Comparison of ENCODE assay signal across 15 cellular contexts in genomic region chr4:17055788-17056187, GRCh38.
DNase-seq lines count a peak whose midpoint lies in the region; ATAC-seq, FAIRE-seq and TF ChIP-seq lines count a peak whose summit lies in the region.
"Had no signal": no experiment of that assay in that cellular context is flagged by ENCODE, and none has a peak within 500 bp of the region (broad histone marks: within the 10 kb centered on the region; RNA-seq: fewer than 3 reads in every experiment).

No MANE protein-coding gene starts in this region.

- H3K4me1 Mint-ChIP-seq in astrocyte (ENCODE audit: low read depth, unreplicated experiment) (no peaks in the 10 kb centered on the region), T-cell (no peaks in the 10 kb centered on the region)
- H3K4me1 Mint-ChIP-seq in CD8-positive, alpha-beta T cell (ENCODE audit: low read depth), result no peaks in the 10 kb centered on the region

- H3K27me3 ChIP-seq in AG04450 (ENCODE audit: control insufficient read depth, insufficient read depth, low read length) (no peaks in the 10 kb centered on the region), astrocyte (ENCODE audit: insufficient read depth, low read length) (no peaks in the 10 kb centered on the region), body of pancreas (no peaks in the 10 kb centered on the region)
- H3K27me3 ChIP-seq in CD8-positive, alpha-beta T cell (ENCODE audit: insufficient read depth, low read length), result no peaks in the 10 kb centered on the region
- H3K27me3 ChIP-seq: BLaER1 treated with 17β-estradiol and CSF1 and Interleukin-3, amounts not matched to agents 10 nM and 100 nM; transverse colon had no signal

- H3K9me3 ChIP-seq in AG04450 (ENCODE audit: control insufficient read depth, insufficient read depth, low read length) (no peaks in the 10 kb centered on the region), astrocyte (ENCODE audit: insufficient read depth, low read depth, low read length) (no peaks in the 10 kb centered on the region), body of pancreas (no peaks in the 10 kb centered on the region)
- no peaks in the 10 kb centered on the region for H3K9me3 ChIP-seq in CD8-positive, alpha-beta T cell (ENCODE audit: low read length)
- H3K9me3 ChIP-seq: BLaER1 treated with 17β-estradiol and CSF1 and Interleukin-3, amounts not matched to agents 10 nM and 100 nM; transverse colon had no signal

- H2AFZ ChIP-seq in astrocyte (ENCODE audit: low read depth, low read length), result peak overlapping the region; percentile 23

- no peak overlapping the region for H3K4me2 ChIP-seq in astrocyte (ENCODE audit: low read length)

- H3K79me2 ChIP-seq in astrocyte (ENCODE audit: insufficient read depth, low read length), result no peaks in the 10 kb centered on the region

- no peak overlapping the region for H3K9ac ChIP-seq in astrocyte (ENCODE audit: low read length)
- H3K9ac ChIP-seq: BLaER1 treated with 17β-estradiol and CSF1 and Interleukin-3, amounts not matched to agents 10 nM and 100 nM had no signal

- H3K27ac Mint-ChIP-seq in astrocyte (ENCODE audit: unreplicated experiment), result no peak overlapping the region
- H3K27ac Mint-ChIP-seq in CD8-positive, alpha-beta T cell, result no peak overlapping the region
- H3K27ac Mint-ChIP-seq in T-cell, result no peak overlapping the region
- H3K27ac Mint-ChIP-seq: activated naive CD8-positive, alpha-beta T cell had no signal

- H3K4me1 ChIP-seq in astrocyte (ENCODE audit: insufficient read depth, low read length) (peaks cover 11% of the 10 kb centered on the region), body of pancreas (no peaks in the 10 kb centered on the region)
- no peaks in the 10 kb centered on the region for H3K4me1 ChIP-seq in CD8-positive, alpha-beta T cell (ENCODE audit: insufficient read depth, low read length)
- H3K4me1 ChIP-seq: transverse colon had no signal

- H3K9me3 Mint-ChIP-seq in astrocyte (ENCODE audit: unreplicated experiment) (peaks cover 2% of the 10 kb centered on the region), T-cell (peaks cover 0 to 13% (median 0%) of the 10 kb centered on the region in 3 donors)
- H3K9me3 Mint-ChIP-seq in CD8-positive, alpha-beta T cell, result no peaks in the 10 kb centered on the region

- H3K36me3 Mint-ChIP-seq in astrocyte (ENCODE audit: low read depth, unreplicated experiment) (no peaks in the 10 kb centered on the region), T-cell (no peaks in the 10 kb centered on the region)
- H3K36me3 Mint-ChIP-seq in CD8-positive, alpha-beta T cell, result no peaks in the 10 kb centered on the region
- H3K36me3 Mint-ChIP-seq: activated naive CD8-positive, alpha-beta T cell had no signal

- no peak overlapping the region for H3K4me3 Mint-ChIP-seq in astrocyte (ENCODE audit: unreplicated experiment)
- H3K4me3 Mint-ChIP-seq in CD8-positive, alpha-beta T cell, result no peak overlapping the region
- H3K4me3 Mint-ChIP-seq in T-cell, result no peak overlapping the region
- H3K4me3 Mint-ChIP-seq: activated naive CD8-positive, alpha-beta T cell had no signal

- ATAC-seq in body of pancreas (no peak), T-cell (replicated peaks in 1 of 4) (no peak)
- no peak for ATAC-seq in CD8-positive, alpha-beta T cell
- ATAC-seq: sciatic nerve had no signal

- H3K36me3 ChIP-seq in astrocyte (ENCODE audit: insufficient read depth, low read length) (no peaks in the 10 kb centered on the region), body of pancreas (replicated peaks in 1 of 2; ENCODE audit: insufficient read depth in 1 of 2, low read depth in 2 of 2) (no peaks in the 10 kb centered on the region)
- no peaks in the 10 kb centered on the region for H3K36me3 ChIP-seq in CD8-positive, alpha-beta T cell (ENCODE audit: insufficient read depth, low read length)
- H3K36me3 ChIP-seq: BLaER1 treated with 17β-estradiol and CSF1 and Interleukin-3, amounts not matched to agents 10 nM and 100 nM; transverse colon had no signal

- intact Hi-C loops in head of caudate nucleus (cut with DNase I) (no loop called here), body of pancreas (cut with DNase I) (no loop called here)
- intact Hi-C loops in CD8-positive, alpha-beta T cell (cut with DNase I, micrococcal nuclease), result no loop called here

- H3K27ac ChIP-seq in AG04450 (ENCODE audit: low read depth, low read length) (no peak overlapping the region), astrocyte (ENCODE audit: low read depth, low read length) (no peak overlapping the region), body of pancreas (no peak overlapping the region)
- H3K27ac ChIP-seq in CD8-positive, alpha-beta T cell (ENCODE audit: low read depth, low read length), result no peak overlapping the region
- H3K27ac ChIP-seq: BLaER1 treated with 17β-estradiol and CSF1 and Interleukin-3, amounts not matched to agents 10 nM and 100 nM; transverse colon had no signal

- CTCF ChIA-PET in AG04450 (lab: Charles Lee), result no interaction called here
- CTCF ChIA-PET in CD8-positive, alpha-beta T cell (lab: Charles Lee), result no interaction called here
- CTCF ChIA-PET in T-cell (lab: Charles Lee), result no interaction called here

- DNase-seq in AG04450 (ENCODE audit: low read depth, low spot score), result peak; percentile 86
- peak; percentile 49 for DNase-seq in HPDE6-E6E7 (ENCODE audit: extremely low spot score)
- peak; percentile 82 for DNase-seq in astrocyte (ENCODE audit: low read depth)
- DNase-seq in head of caudate nucleus, result peak; percentile 13 to 88 (median 55)
- no peak for DNase-seq in AML-193 (lab: John Stamatoyannopoulos, UW)
- DNase-seq in body of pancreas, result no peak
- DNase-seq in CD8-positive, alpha-beta T cell, result no peak
- DNase-seq in T-cell, result no peak
- DNase-seq: effector CD8-positive, alpha-beta T cell; NCI-H2081 treated with DMSO at 0.1 percent for 48 hours; T-helper 9 cell; transverse colon had no signal

- POLR2A ChIA-PET in AG04450 (lab: Yijun Ruan, JAX), result interaction anchor here (0.8 kb wide), 1 partner anchor 18 kb away, joined by 3 read pairs; no protein-coding TSS in a partner anchor
- POLR2A ChIA-PET in CD8-positive, alpha-beta T cell (lab: Charles Lee), result no interaction called here
- POLR2A ChIA-PET in T-cell (lab: Charles Lee), result no interaction called here

- WGBS in body of pancreas, 2 donors, result 59 to 74% methylated on average over 2 of the region's 2 CpGs

- TF ChIP-seq POLR2A in body of pancreas (IDR thresholded peaks at IDR 0.05), result no peak

- H3K4me3 ChIP-seq in AG04450 (ENCODE audit: low read depth, low read length), result no peak overlapping the region
- H3K4me3 ChIP-seq in astrocyte (ENCODE audit: insufficient read depth, low read depth, low read length), result no peak overlapping the region
- H3K4me3 ChIP-seq in body of pancreas, result no peak overlapping the region
- H3K4me3 ChIP-seq in CD8-positive, alpha-beta T cell (ENCODE audit: low read depth, low read length), result no peak overlapping the region
- H3K4me3 ChIP-seq: BLaER1 treated with 17β-estradiol and CSF1 and Interleukin-3, amounts not matched to agents 10 nM and 100 nM; transverse colon had no signal

- no peaks in the 10 kb centered on the region for H3K27me3 Mint-ChIP-seq in astrocyte (ENCODE audit: low read depth, unreplicated experiment)
- H3K27me3 Mint-ChIP-seq in CD8-positive, alpha-beta T cell (ENCODE audit: low read depth), result peaks cover 6% of the 10 kb centered on the region
- H3K27me3 Mint-ChIP-seq in T-cell, result peaks cover 3 to 7% of the 10 kb centered on the region in 2 donors

- FAIRE-seq in astrocyte (lab: Jason Lieb, UNC), result peak; percentile 87

- no peak for TF ChIP-seq CTCF in AG04450 (IDR thresholded peaks at IDR 0.05; ENCODE audit: low read depth, low read length)
- TF ChIP-seq CTCF in astrocyte (IDR thresholded peaks at IDR 0.05; ENCODE audit: insufficient read depth, low read depth, low read length), result no peak
- no peak for TF ChIP-seq CTCF in body of pancreas (IDR thresholded peaks at IDR 0.05)
- no peak for TF ChIP-seq CTCF in CD8-positive, alpha-beta T cell (IDR thresholded peaks at IDR 0.05)

- no peaks in the 10 kb centered on the region for H4K20me1 ChIP-seq in astrocyte (ENCODE audit: insufficient read depth, low read length)
- H4K20me1 ChIP-seq: BLaER1 treated with 17β-estradiol and CSF1 and Interleukin-3, amounts not matched to agents 10 nM and 100 nM had no signal

Comparison
In these comparisons a context has a peak if more than half of its experiments do, and no peak if none do; other contexts are left out.
1. DNase-seq: peak in AG04450 (single experiment), HPDE6-E6E7 (single experiment), astrocyte (single experiment) and head of caudate nucleus (42 of 42); none in AML-193 (0 of 2), body of pancreas (0 of 4), CD8-positive, alpha-beta T cell (0 of 7) and T-cell (0 of 34).